ENCODE assay signal across 34 cellular contexts in genomic region chr12:53886996-53887395, GRCh38.
"Had no signal": no experiment of that assay in that cellular context is flagged by ENCODE, and none has a peak within 500 bp of the region (broad histone marks: within the 10 kb centered on the region; RNA-seq: fewer than 3 reads in every experiment).

No MANE protein-coding gene starts in this region.

- DNase-seq: Karpas-422, Kasumi-1, MG63, MM.1S, MV-4-11, NCI-H1048, NCI-H1092, NCI-H1092 treated with DMSO at 0.1 percent for 48 hours, NCI-H1105, NCI-H1105 treated with DMSO at 0.1 percent for 48 hours, NCI-H1417, NCI-H1417 treated with DMSO at 0.1 percent for 48 hours, NCI-H1436, NCI-H1436 treated with DMSO at 0.1 percent for 48 hours, NCI-H146, NCI-H1694, NCI-H1694 treated with DMSO at 0.1 percent for 48 hours, NCI-H187, NCI-H187 treated with DMSO at 0.1 percent for 48 hours, NCI-H1930, NCI-H2029, NCI-H2029 treated with DMSO at 0.1 percent for 48 hours, NCI-H2081, NCI-H2081 treated with DMSO at 0.1 percent for 48 hours, NCI-H2107, NCI-H2171, NCI-H2171 treated with DMSO at 0.1 percent for 48 hours, NCI-H226, NCI-H345, NCI-H446, NCI-H446 treated with DMSO at 0.1 percent for 48 hours, NCI-H510A, NCI-H510A treated with DMSO at 0.1 percent for 48 hours, NCI-H524 had no signal
